25 cellular contexts compared by ENCODE assay signal in the genomic region with DNA sequence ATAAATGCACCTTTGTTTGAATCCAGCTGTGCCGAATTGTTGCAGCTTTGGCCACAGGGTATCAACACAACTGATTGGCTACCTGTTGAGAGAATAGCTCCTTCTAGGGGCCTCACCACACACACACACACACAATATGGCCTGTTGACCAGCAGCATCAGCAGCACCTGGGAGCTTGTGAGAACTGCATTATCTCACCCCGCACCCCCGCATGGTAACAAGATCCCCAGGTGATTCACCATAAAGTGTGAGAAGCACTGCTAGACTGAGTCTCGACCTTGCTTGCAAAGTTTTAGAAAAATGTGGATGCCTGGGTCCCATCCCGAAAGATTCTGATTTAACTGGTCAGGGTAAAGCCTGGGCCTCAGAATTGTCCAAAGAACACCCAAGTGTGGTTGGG.
"Had no signal": no experiment of that assay in that cellular context is flagged by ENCODE, and none has a peak within 500 bp of the region (broad histone marks: within the 10 kb centered on the region; RNA-seq: fewer than 3 reads in every experiment).

No MANE protein-coding gene starts in this region.

- H3K4me1 Mint-ChIP-seq: activated CD8-positive, alpha-beta memory T cell treated with anti-CD3 and anti-CD28 coated beads, Interleukin-2, amount 10 ng/mL, durations not matched to agents 7 days and 5 days; activated naive CD4-positive, alpha-beta T cell treated with anti-CD3 and anti-CD28 coated beads, Interleukin-2, amount 50 U/mL, for 24 hours; T-helper 17 cell; WTC11 had no signal

- H3K27me3 ChIP-seq: body of pancreas, cardiac muscle cell had no signal

- H3K9me3 Mint-ChIP-seq: activated naive CD4-positive, alpha-beta T cell treated with anti-CD3 and anti-CD28 coated beads, Interleukin-2, amount 50 U/mL, for 24 hours; activated T-cell treated with anti-CD3 and anti-CD28 coated beads, Interleukin-2, amount 50 U/mL, for 24 hours; activated T-helper 1 cell treated with anti-CD3 and anti-CD28 coated beads, Interleukin-12 subunit alpha, Interleukin-12 subunit beta, Interleukin-2, Interleukin-4 antibody, amounts not matched to agents 30 ng/mL and 10 ng/mL and 1 ng/mL, durations not matched to agents 14 hours and 24 hours and 36 hours; WTC11 had no signal

- H3K4me3 ChIP-seq: body of pancreas, cardiac muscle cell had no signal

- H3K4me1 ChIP-seq: body of pancreas had no signal

- H3K36me3 Mint-ChIP-seq: activated CD8-positive, alpha-beta memory T cell treated with anti-CD3 and anti-CD28 coated beads, Interleukin-2, amount 10 ng/mL, durations not matched to agents 7 days and 5 days; activated naive CD4-positive, alpha-beta T cell treated with anti-CD3 and anti-CD28 coated beads, Interleukin-2, amount 50 U/mL, for 24 hours; WTC11 had no signal

- DNase-seq: activated CD4-positive, alpha-beta T cell treated with anti-CD3 and anti-CD28 coated beads for 48 hours; activated CD4-positive, alpha-beta T cell treated with anti-CD3 and anti-CD28 coated beads, Interleukin-2, amount 50 U/mL, for 4 hours; activated CD4-positive, CD25-positive, alpha-beta regulatory T cell treated with anti-CD3 and anti-CD28 coated beads, Interleukin-2, amount 50 U/mL, for 72 hours; activated CD8-positive, alpha-beta memory T cell treated with anti-CD3 and anti-CD28 coated beads, Interleukin-2, amount 10 ng/mL, durations not matched to agents 7 days and 5 days; activated effector memory CD4-positive, alpha-beta T cell treated with Interleukin-2 at 50 U/mL for 16 hours; activated naive CD4-positive, alpha-beta T cell; activated T-cell treated with anti-CD3 and anti-CD28 coated beads, Interleukin-2, amount 50 U/mL, for 24 hours; aorta; body of pancreas; Karpas-422; NCI-H1105 treated with DMSO at 0.1 percent for 48 hours; NCI-H1694; NCI-H2029 treated with DMSO at 0.1 percent for 48 hours; NCI-H510A treated with DMSO at 0.1 percent for 48 hours; NCI-H69; NK-92 treated with Interleukin-12 subunit alpha and Interleukin-12 subunit beta, amount 100 ng/mL, for 24 hours; OCI-M1; SIG-M5; T-helper 17 cell; T-helper 9 cell had no signal

- H3K27ac ChIP-seq: body of pancreas, cardiac muscle cell had no signal

- H3K27ac Mint-ChIP-seq: activated CD8-positive, alpha-beta memory T cell treated with anti-CD3 and anti-CD28 coated beads, Interleukin-2, amount 10 ng/mL, durations not matched to agents 7 days and 5 days; activated naive CD4-positive, alpha-beta T cell treated with anti-CD3 and anti-CD28 coated beads, Interleukin-2, amount 50 U/mL, for 24 hours; activated T-cell treated with anti-CD3 and anti-CD28 coated beads, Interleukin-2, amount 50 U/mL, for 24 hours; activated T-helper 1 cell treated with anti-CD3 and anti-CD28 coated beads, Interleukin-12 subunit alpha, Interleukin-12 subunit beta, Interleukin-2, Interleukin-4 antibody, amounts not matched to agents 30 ng/mL and 10 ng/mL and 1 ng/mL, durations not matched to agents 14 hours and 24 hours and 36 hours; T-helper 17 cell; WTC11 had no signal

- FAIRE-seq: RCC 7860 had no signal

- H3K36me3 ChIP-seq: cardiac muscle cell had no signal

- H3K4me3 Mint-ChIP-seq: activated CD8-positive, alpha-beta memory T cell treated with anti-CD3 and anti-CD28 coated beads, Interleukin-2, amount 10 ng/mL, durations not matched to agents 7 days and 5 days; activated naive CD4-positive, alpha-beta T cell treated with anti-CD3 and anti-CD28 coated beads, Interleukin-2, amount 50 U/mL, for 24 hours; activated T-cell treated with anti-CD3 and anti-CD28 coated beads, Interleukin-2, amount 50 U/mL, for 24 hours; activated T-helper 1 cell treated with anti-CD3 and anti-CD28 coated beads, Interleukin-12 subunit alpha, Interleukin-12 subunit beta, Interleukin-2, Interleukin-4 antibody, amounts not matched to agents 30 ng/mL and 10 ng/mL and 1 ng/mL, durations not matched to agents 14 hours and 24 hours and 36 hours; T-helper 17 cell; WTC11 had no signal

- H3K27me3 Mint-ChIP-seq: activated CD8-positive, alpha-beta memory T cell treated with anti-CD3 and anti-CD28 coated beads, Interleukin-2, amount 10 ng/mL, durations not matched to agents 7 days and 5 days; T-helper 17 cell had no signal

- H3K9me3 ChIP-seq: body of pancreas had no signal
